ENCODE assay signal across 8 cellular contexts in the genomic region with DNA sequence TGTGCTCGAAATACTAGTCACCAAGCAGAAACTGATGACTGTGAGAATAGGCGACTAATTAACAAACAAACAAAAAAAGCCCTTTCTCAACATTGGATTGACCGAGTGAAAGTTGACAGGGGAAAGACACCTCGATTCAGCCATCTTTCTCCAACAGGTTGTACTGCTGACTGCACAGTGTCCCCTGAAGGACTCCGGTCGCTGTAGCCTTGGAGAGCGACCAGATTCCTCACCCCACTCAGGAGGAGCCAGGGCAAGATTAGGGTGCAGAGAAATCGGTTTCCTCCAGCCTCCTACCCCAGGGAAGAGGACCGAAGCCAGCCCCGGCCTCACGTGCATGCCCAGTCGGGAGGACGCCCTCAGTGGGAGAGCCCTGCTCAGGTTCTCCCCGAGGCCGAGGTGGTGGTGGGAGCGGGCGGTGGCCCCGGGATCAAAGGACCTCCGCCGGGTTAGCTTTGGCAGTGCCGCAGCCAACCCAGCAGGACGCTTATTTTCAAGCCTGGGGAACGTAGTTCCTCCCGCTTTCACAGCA. TPM values are rescaled to one million over a fixed set of nuclear protein-coding genes. Genes with fewer than 3 reads are reported as not detected.
DNase-seq lines count a peak whose midpoint lies in the region; ATAC-seq and TF ChIP-seq lines count a peak whose summit lies in the region.

No MANE protein-coding gene starts in this region.

- peak overlapping the region; percentile 95 to 98 (median 96) for H3K4me3 Mint-ChIP-seq in brain

- H3K4me2 ChIP-seq in skeletal muscle satellite cell (ENCODE audit: low read length), result peak overlapping the region; percentile 97

- H3K27me3 ChIP-seq in BE2C, result no peaks in the 10 kb centered on the region
- H3K27me3 ChIP-seq in Peyer's patch, result no peaks in the 10 kb centered on the region
- H3K27me3 ChIP-seq in iPS-20b (ENCODE audit: insufficient read depth, low read length), result peaks cover 9% of the 10 kb centered on the region; the same call in 1 of the 2 replicates
- no peaks in the 10 kb centered on the region for H3K27me3 ChIP-seq in skeletal muscle satellite cell (ENCODE audit: control insufficient read depth, insufficient read depth, low read length)

- H3K9ac ChIP-seq in iPS-20b (ENCODE audit: low read depth, low read length) (peak overlapping the region; percentile 94), skeletal muscle satellite cell (ENCODE audit: low read depth, low read length) (peak overlapping the region; percentile 99)

- peak overlapping the region; percentile 95 to 100 (median 100) for H3K27ac Mint-ChIP-seq in brain

- DNase-seq in BE2C (peak; percentile 59), Peyer's patch (peak; percentile 46 to 82 (median 73)), NCI-H226 (no peak)

- H3K4me1 ChIP-seq in BE2C (no peaks in the 10 kb centered on the region), Peyer's patch (peaks cover 0 to 9% (median 6%) of the 10 kb centered on the region in 4 donors), iPS-20b (ENCODE audit: insufficient read depth, low read length) (peaks cover 15% of the 10 kb centered on the region), skeletal muscle satellite cell (ENCODE audit: control insufficient read depth, insufficient read depth, low read length) (peaks cover 17% of the 10 kb centered on the region)

- H3K27ac ChIP-seq in Peyer's patch (peak overlapping the region; percentile 91 to 97 (median 94)), iPS-20b (ENCODE audit: low read length) (peak overlapping the region; percentile 94)

- TF ChIP-seq POLR2A in Peyer's patch (IDR thresholded peaks at IDR 0.05), result no peak

- peaks cover 50% of the 10 kb centered on the region for H3K4me1 Mint-ChIP-seq in brain

- no peaks in the 10 kb centered on the region for H3K9me3 Mint-ChIP-seq in brain

- H3K4me3 ChIP-seq in BE2C (ENCODE audit: low read depth, low read length), result peak overlapping the region; percentile 82
- peak overlapping the region; percentile 83 to 94 (median 88) for H3K4me3 ChIP-seq in Peyer's patch
- peak overlapping the region; percentile 82 for H3K4me3 ChIP-seq in iPS-20b (ENCODE audit: low read length)
- peak overlapping the region; percentile 99 for H3K4me3 ChIP-seq in skeletal muscle satellite cell (ENCODE audit: low read length)

- peak; percentile 10 for ATAC-seq in GM19043 (IDR thresholded peaks at IDR 0.05; ENCODE audit: low read depth, unreplicated experiment)
- peak; percentile 19 for ATAC-seq in HG03196 (IDR thresholded peaks at IDR 0.05; ENCODE audit: unreplicated experiment)

- TF ChIP-seq CTCF in BE2C (IDR thresholded peaks at IDR 0.05; ENCODE audit: low read depth, low read length) (no peak), Peyer's patch (IDR thresholded peaks at IDR 0.05) (no peak), brain (conservative IDR thresholded peaks at IDR 0.05) (no peak)

- no peaks in the 10 kb centered on the region for H3K27me3 Mint-ChIP-seq in brain

- H3K36me3 Mint-ChIP-seq in brain, result peaks cover 7% of the 10 kb centered on the region

- H3K9me3 ChIP-seq in BE2C, result no peaks in the 10 kb centered on the region
- H3K9me3 ChIP-seq in Peyer's patch, result no peaks in the 10 kb centered on the region
- H3K9me3 ChIP-seq in iPS-20b (ENCODE audit: insufficient read depth, low read depth, low read length), result no peaks in the 10 kb centered on the region
- no peaks in the 10 kb centered on the region for H3K9me3 ChIP-seq in skeletal muscle satellite cell (replicated peaks; ENCODE audit: low read length)

- 0 out of 2 replicates have a peak, but pooled peaks cover 3% of the 10 kb centered on the region for H3K36me3 ChIP-seq in BE2C
- H3K36me3 ChIP-seq in Peyer's patch, result no peaks in the 10 kb centered on the region
- H3K36me3 ChIP-seq in iPS-20b (ENCODE audit: insufficient read depth, low read depth, low read length), result no peaks in the 10 kb centered on the region
- no peaks in the 10 kb centered on the region for H3K36me3 ChIP-seq in skeletal muscle satellite cell (ENCODE audit: insufficient read depth, low read length)

RNA-seq across cellular contexts. Expression of a gene that starts 1.1 kb away (rescaled TPM):
- 28.3 TPM for polyA plus RNA-seq in BE2C (2012; ENCODE audit: insufficient read depth, insufficient read length, low read depth)
- total RNA-seq in Peyer's patch, result 10 to 100 TPM; 33.3 to 48.4 (median 35.4) TPM
- 34.5 TPM for polyA plus RNA-seq in brain (ENCODE audit: insufficient read depth, low read depth, low replicate concordance)
- total RNA-seq in skeletal muscle satellite cell (2012; rRNA removed), result 54.4 and 66.2 TPM in 2 replicates
